ENCODE assay signal across 1 cellular context in genomic region chr12:111405149-111405855, GRCh38.
TF ChIP-seq lines count a peak whose summit lies in the region.

No MANE protein-coding gene starts in this region.

TF ChIP-seq in GM23338, 12 proteins besides CTCF, POLR2A, EP300 and RAD21:
- TF ChIP-seq CREB1 (CRISPR knock-in tag; IDR thresholded peaks at IDR 0.05; ENCODE audit: low read depth) (peak; percentile 43; the same call in 1 of the 2 replicates), ETS1 (IDR thresholded peaks at IDR 0.05) (no peak), JUNB (IDR thresholded peaks at IDR 0.05; ENCODE audit: unreplicated experiment) (no peak), POLR2AphosphoS5 (IDR thresholded peaks at IDR 0.05; ENCODE audit: low read depth) (peak; percentile 65)
- TF ChIP-seq, protein P1, sequence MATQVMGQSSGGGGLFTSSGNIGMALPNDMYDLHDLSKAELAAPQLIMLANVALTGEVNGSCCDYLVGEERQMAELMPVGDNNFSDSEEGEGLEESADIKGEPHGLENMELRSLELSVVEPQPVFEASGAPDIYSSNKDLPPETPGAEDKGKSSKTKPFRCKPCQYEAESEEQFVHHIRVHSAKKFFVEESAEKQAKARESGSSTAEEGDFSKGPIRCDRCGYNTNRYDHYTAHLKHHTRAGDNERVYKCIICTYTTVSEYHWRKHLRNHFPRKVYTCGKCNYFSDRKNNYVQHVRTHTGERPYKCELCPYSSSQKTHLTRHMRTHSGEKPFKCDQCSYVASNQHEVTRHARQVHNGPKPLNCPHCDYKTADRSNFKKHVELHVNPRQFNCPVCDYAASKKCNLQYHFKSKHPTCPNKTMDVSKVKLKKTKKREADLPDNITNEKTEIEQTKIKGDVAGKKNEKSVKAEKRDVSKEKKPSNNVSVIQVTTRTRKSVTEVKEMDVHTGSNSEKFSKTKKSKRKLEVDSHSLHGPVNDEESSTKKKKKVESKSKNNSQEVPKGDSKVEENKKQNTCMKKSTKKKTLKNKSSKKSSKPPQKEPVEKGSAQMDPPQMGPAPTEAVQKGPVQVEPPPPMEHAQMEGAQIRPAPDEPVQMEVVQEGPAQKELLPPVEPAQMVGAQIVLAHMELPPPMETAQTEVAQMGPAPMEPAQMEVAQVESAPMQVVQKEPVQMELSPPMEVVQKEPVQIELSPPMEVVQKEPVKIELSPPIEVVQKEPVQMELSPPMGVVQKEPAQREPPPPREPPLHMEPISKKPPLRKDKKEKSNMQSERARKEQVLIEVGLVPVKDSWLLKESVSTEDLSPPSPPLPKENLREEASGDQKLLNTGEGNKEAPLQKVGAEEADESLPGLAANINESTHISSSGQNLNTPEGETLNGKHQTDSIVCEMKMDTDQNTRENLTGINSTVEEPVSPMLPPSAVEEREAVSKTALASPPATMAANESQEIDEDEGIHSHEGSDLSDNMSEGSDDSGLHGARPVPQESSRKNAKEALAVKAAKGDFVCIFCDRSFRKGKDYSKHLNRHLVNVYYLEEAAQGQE (IDR thresholded peaks at IDR 0.05; ENCODE audit: unreplicated experiment), result no peak
